Comparison of ENCODE assay signal across 1 cellular context in genomic region chr2:82345910-82346309, GRCh38.
TF ChIP-seq lines count a peak whose summit lies in the region.

No MANE protein-coding gene starts in this region.

TF ChIP-seq in A549, 52 proteins besides CTCF, POLR2A, EP300 and RAD21 (continued from another document):
- TF ChIP-seq HMGXB4 (CRISPR knock-in tag; IDR thresholded peaks at IDR 0.05; ENCODE audit: borderline replicate concordance) = no peak
- TF ChIP-seq MYC (IDR thresholded peaks at IDR 0.05; ENCODE audit: borderline replicate concordance, low read length) = no peak
- no peak for TF ChIP-seq USF2 (IDR thresholded peaks at IDR 0.05)
